Comparison of ENCODE assay signal across 1 cellular context in genomic region chr3:9876991-9877390, GRCh38.
TF ChIP-seq lines count a peak whose summit lies in the region.

No MANE protein-coding gene starts in this region.

TF ChIP-seq in WTC11, 78 proteins besides CTCF, POLR2A, EP300 and RAD21 (continued from another document):
- no peak for TF ChIP-seq AR (CRISPR knock-in tag; IDR thresholded peaks at IDR 0.05)
- TF ChIP-seq KAT7 (CRISPR knock-in tag; IDR thresholded peaks at IDR 0.05; ENCODE audit: borderline replicate concordance), result no peak
- TF ChIP-seq NFATC4 (CRISPR knock-in tag; IDR thresholded peaks at IDR 0.05), result no peak
- no peak for TF ChIP-seq ZNF512 (CRISPR knock-in tag; IDR thresholded peaks at IDR 0.05; ENCODE audit: borderline replicate concordance)
- no peak for TF ChIP-seq SP1 (CRISPR knock-in tag; conservative IDR thresholded peaks at IDR 0.05)
- no peak for TF ChIP-seq CBFB (CRISPR knock-in tag; IDR thresholded peaks at IDR 0.05; ENCODE audit: low read depth)
- TF ChIP-seq E2F5 (CRISPR knock-in tag; IDR thresholded peaks at IDR 0.05), result no peak
- no peak for TF ChIP-seq ETV6 (CRISPR knock-in tag; IDR thresholded peaks at IDR 0.05)
- TF ChIP-seq TEAD4 (CRISPR knock-in tag; IDR thresholded peaks at IDR 0.05), result no peak
